11 cellular contexts compared by ENCODE assay signal in genomic region chr4:175705407-175705806, GRCh38.
DNase-seq lines count a peak whose midpoint lies in the region; ATAC-seq and TF ChIP-seq lines count a peak whose summit lies in the region.
"Had no signal": no experiment of that assay in that cellular context is flagged by ENCODE, and none has a peak within 500 bp of the region (broad histone marks: within the 10 kb centered on the region; RNA-seq: fewer than 3 reads in every experiment).

No MANE protein-coding gene starts in this region.

- ATAC-seq in GM18909 (IDR thresholded peaks at IDR 0.05; ENCODE audit: poor library complexity, unreplicated experiment) (no peak), T-helper 17 cell (no peak)
- ATAC-seq: stimulated activated effector memory CD8-positive, alpha-beta T cell treated with anti-CD3 and anti-CD28 coated beads, Interleukin-12 subunit alpha, Interleukin-12 subunit beta, amount 100 ng/mL, for 72 hours had no signal

- H3K27me3 Mint-ChIP-seq in mesothelial cell of epicardium (ENCODE audit: low read depth) = peaks cover 8% of the 10 kb centered on the region
- H3K27me3 Mint-ChIP-seq in T-helper 17 cell = no peaks in the 10 kb centered on the region

- H3K4me1 Mint-ChIP-seq in mesothelial cell of epicardium (peaks cover 4% of the 10 kb centered on the region), T-helper 17 cell (no peaks in the 10 kb centered on the region)
- H3K4me1 Mint-ChIP-seq: stimulated activated effector memory CD8-positive, alpha-beta T cell treated with anti-CD3 and anti-CD28 coated beads, Interleukin-12 subunit alpha, Interleukin-12 subunit beta, amount 100 ng/mL, for 72 hours had no signal

- H3K36me3 Mint-ChIP-seq in mesothelial cell of epicardium (no peaks in the 10 kb centered on the region), T-helper 17 cell (ENCODE audit: low read depth) (no peaks in the 10 kb centered on the region)
- H3K36me3 Mint-ChIP-seq: stimulated activated effector memory CD8-positive, alpha-beta T cell treated with anti-CD3 and anti-CD28 coated beads, Interleukin-12 subunit alpha, Interleukin-12 subunit beta, amount 100 ng/mL, for 72 hours had no signal

- TF ChIP-seq CTCF in 22Rv1 (IDR thresholded peaks at IDR 0.05) (no peak), mesothelial cell of epicardium (IDR thresholded peaks at IDR 0.05; ENCODE audit: unreplicated experiment) (no peak)

- DNase-seq in NCI-H2081 treated with DMSO at 0.1 percent for 48 hours (lab: John Stamatoyannopoulos, UW) (peak; percentile 89), cerebellar cortex (ENCODE audit: low spot score) (peak; percentile 96), medulla oblongata (ENCODE audit: extremely low spot score) (peak; percentile 77), mesothelial cell of epicardium (ENCODE audit: low spot score in 2 of 2, unreplicated experiment in 2 of 2) (no peak), T-helper 17 cell (no peak)
- no peak for DNase-seq in activated CD4-positive, alpha-beta T cell treated with anti-CD3 and anti-CD28 coated beads for 4 hours
- DNase-seq: AML-193; NK-92 treated with Interleukin-12 subunit alpha and Interleukin-12 subunit beta, amount 100 ng/mL, for 24 hours had no signal

- H3K27ac ChIP-seq in 22Rv1 = peak overlapping the region; percentile 99

- H3K4me3 Mint-ChIP-seq in mesothelial cell of epicardium (no peak overlapping the region), T-helper 17 cell (no peak overlapping the region)
- H3K4me3 Mint-ChIP-seq: stimulated activated effector memory CD8-positive, alpha-beta T cell treated with anti-CD3 and anti-CD28 coated beads, Interleukin-12 subunit alpha, Interleukin-12 subunit beta, amount 100 ng/mL, for 72 hours had no signal

- no peaks in the 10 kb centered on the region for H3K9me3 ChIP-seq in T-helper 17 cell (ENCODE audit: control insufficient read depth, low read length, poor library complexity, severe bottlenecking)

- no peak overlapping the region for H3K27ac Mint-ChIP-seq in mesothelial cell of epicardium
- no peak overlapping the region for H3K27ac Mint-ChIP-seq in T-helper 17 cell
- H3K27ac Mint-ChIP-seq: stimulated activated effector memory CD8-positive, alpha-beta T cell treated with anti-CD3 and anti-CD28 coated beads, Interleukin-12 subunit alpha, Interleukin-12 subunit beta, amount 100 ng/mL, for 72 hours had no signal

- peaks cover 4% of the 10 kb centered on the region for H3K9me3 Mint-ChIP-seq in mesothelial cell of epicardium

Comparison
In these comparisons a context has a peak if more than half of its experiments do, and no peak if none do; other contexts are left out.
1. DNase-seq: peak in NCI-H2081 treated with DMSO at 0.1 percent for 48 hours (single experiment), cerebellar cortex (single experiment) and medulla oblongata (single experiment); none in activated CD4-positive, alpha-beta T cell treated with anti-CD3 and anti-CD28 coated beads for 4 hours (0 of 2), mesothelial cell of epicardium (0 of 2) and T-helper 17 cell (0 of 3).